ENCODE assay signal across 30 cellular contexts in genomic region chrX:68839771-68840170, GRCh38.
"Had no signal": no experiment of that assay in that cellular context is flagged by ENCODE, and none has a peak within 500 bp of the region (broad histone marks: within the 10 kb centered on the region; RNA-seq: fewer than 3 reads in every experiment).

No MANE protein-coding gene starts in this region.

- H3K36me3 Mint-ChIP-seq: activated CD8-positive, alpha-beta memory T cell treated with anti-CD3 and anti-CD28 coated beads, Interleukin-2, amount 10 ng/mL, durations not matched to agents 7 days and 5 days; activated naive CD4-positive, alpha-beta T cell treated with anti-CD3 and anti-CD28 coated beads, Interleukin-2, amount 10 ng/mL, durations not matched to agents 7 days and 5 days had no signal

- DNase-seq: activated CD4-positive, alpha-beta memory T cell treated with anti-CD3 and anti-CD28 coated beads, Interleukin-2, amount 10 ng/mL, durations not matched to agents 7 days and 5 days; activated CD4-positive, alpha-beta T cell treated with anti-CD3 and anti-CD28 coated beads for 1 hour; activated CD4-positive, alpha-beta T cell treated with anti-CD3 and anti-CD28 coated beads for 48 hours; activated CD4-positive, CD25-positive, alpha-beta regulatory T cell; activated CD8-positive, alpha-beta memory T cell treated with anti-CD3 and anti-CD28 coated beads for 24 hours; activated CD8-positive, alpha-beta memory T cell treated with anti-CD3 and anti-CD28 coated beads, Interleukin-2, amount 10 ng/mL, durations not matched to agents 7 days and 5 days; activated CD8-positive, alpha-beta memory T cell treated with anti-CD3 and anti-CD28 coated beads, Interleukin-2, amount 50 U/mL, for 48 hours; activated effector memory CD4-positive, alpha-beta T cell treated with Interleukin-2 at 50 U/mL for 16 hours; activated naive CD4-positive, alpha-beta T cell treated with anti-CD3 and anti-CD28 coated beads, Interleukin-2, amount 10 ng/mL, durations not matched to agents 7 days and 5 days; activated naive CD8-positive, alpha-beta T cell treated with anti-CD3 and anti-CD28 coated beads, Interleukin-2, amount 50 U/mL, for 24 hours; anterior cingulate cortex; brain microvascular endothelial cell; Kasumi-1; KG1; MG63; NCI-H1092; NCI-H1436 treated with DMSO at 0.1 percent for 48 hours; NCI-H1694 treated with DMSO at 0.1 percent for 48 hours; NCI-H2029; NCI-H345; NCI-H524 treated with DMSO at 0.1 percent for 48 hours; Right ventricle myocardium superior; RPMI8226; SW 1271; T-helper 1 cell; T-helper 2 cell; T-helper 9 cell; WERI-Rb-1 had no signal

- H3K4me1 Mint-ChIP-seq: activated CD4-positive, alpha-beta memory T cell treated with anti-CD3 and anti-CD28 coated beads, Interleukin-2, amount 10 ng/mL, durations not matched to agents 7 days and 5 days; activated CD8-positive, alpha-beta memory T cell treated with anti-CD3 and anti-CD28 coated beads, Interleukin-2, amount 10 ng/mL, durations not matched to agents 7 days and 5 days; activated naive CD4-positive, alpha-beta T cell treated with anti-CD3 and anti-CD28 coated beads, Interleukin-2, amount 10 ng/mL, durations not matched to agents 7 days and 5 days; activated naive CD8-positive, alpha-beta T cell treated with anti-CD3 and anti-CD28 coated beads, Interleukin-2, amount 50 U/mL, for 24 hours had no signal

- H3K27ac Mint-ChIP-seq: activated CD4-positive, alpha-beta memory T cell treated with anti-CD3 and anti-CD28 coated beads, Interleukin-2, amount 10 ng/mL, durations not matched to agents 7 days and 5 days; activated CD8-positive, alpha-beta memory T cell treated with anti-CD3 and anti-CD28 coated beads, Interleukin-2, amount 10 ng/mL, durations not matched to agents 7 days and 5 days; activated naive CD4-positive, alpha-beta T cell treated with anti-CD3 and anti-CD28 coated beads, Interleukin-2, amount 10 ng/mL, durations not matched to agents 7 days and 5 days; activated naive CD8-positive, alpha-beta T cell; activated naive CD8-positive, alpha-beta T cell treated with anti-CD3 and anti-CD28 coated beads, Interleukin-2, amount 50 U/mL, for 24 hours had no signal

- ATAC-seq: activated CD8-positive, alpha-beta memory T cell treated with anti-CD3 and anti-CD28 coated beads, Interleukin-2, amount 10 ng/mL, durations not matched to agents 7 days and 5 days; activated naive CD8-positive, alpha-beta T cell treated with anti-CD3 and anti-CD28 coated beads, Interleukin-2, amount 50 U/mL, for 24 hours; Panc1 had no signal

- H3K9me3 Mint-ChIP-seq: activated CD4-positive, alpha-beta memory T cell treated with anti-CD3 and anti-CD28 coated beads, Interleukin-2, amount 10 ng/mL, durations not matched to agents 7 days and 5 days; activated naive CD4-positive, alpha-beta T cell treated with anti-CD3 and anti-CD28 coated beads, Interleukin-2, amount 10 ng/mL, durations not matched to agents 7 days and 5 days; activated naive CD8-positive, alpha-beta T cell treated with anti-CD3 and anti-CD28 coated beads, Interleukin-2, amount 50 U/mL, for 24 hours had no signal

- H3K4me3 Mint-ChIP-seq: activated CD4-positive, alpha-beta memory T cell treated with anti-CD3 and anti-CD28 coated beads, Interleukin-2, amount 10 ng/mL, durations not matched to agents 7 days and 5 days; activated CD8-positive, alpha-beta memory T cell treated with anti-CD3 and anti-CD28 coated beads, Interleukin-2, amount 10 ng/mL, durations not matched to agents 7 days and 5 days; activated naive CD4-positive, alpha-beta T cell treated with anti-CD3 and anti-CD28 coated beads, Interleukin-2, amount 10 ng/mL, durations not matched to agents 7 days and 5 days; activated naive CD8-positive, alpha-beta T cell; activated naive CD8-positive, alpha-beta T cell treated with anti-CD3 and anti-CD28 coated beads, Interleukin-2, amount 50 U/mL, for 24 hours had no signal

- H3K27me3 Mint-ChIP-seq: activated CD4-positive, alpha-beta memory T cell treated with anti-CD3 and anti-CD28 coated beads, Interleukin-2, amount 10 ng/mL, durations not matched to agents 7 days and 5 days; activated CD8-positive, alpha-beta memory T cell treated with anti-CD3 and anti-CD28 coated beads, Interleukin-2, amount 10 ng/mL, durations not matched to agents 7 days and 5 days; activated naive CD4-positive, alpha-beta T cell treated with anti-CD3 and anti-CD28 coated beads, Interleukin-2, amount 10 ng/mL, durations not matched to agents 7 days and 5 days; activated naive CD8-positive, alpha-beta T cell; activated naive CD8-positive, alpha-beta T cell treated with anti-CD3 and anti-CD28 coated beads, Interleukin-2, amount 50 U/mL, for 24 hours had no signal
